In genomic region chr6:43798688-43799444, GRCh38 we compare ENCODE assay signal across 9 cellular contexts. TPM values are rescaled to one million over a fixed set of nuclear protein-coding genes. Genes with fewer than 3 reads are reported as not detected.
DNase-seq lines count a peak whose midpoint lies in the region; ATAC-seq and TF ChIP-seq lines count a peak whose summit lies in the region.
"Had no signal": no experiment of that assay in that cellular context is flagged by ENCODE, and none has a peak within 500 bp of the region (broad histone marks: within the 10 kb centered on the region; RNA-seq: fewer than 3 reads in every experiment).

No MANE protein-coding gene starts in this region.

- H3K4me1 ChIP-seq in GM23248 (ENCODE audit: insufficient read depth) (peaks cover 5% of the 10 kb centered on the region), esophagus (ENCODE audit: control insufficient read depth in 2 of 2, insufficient read depth in 2 of 2, low read length in 1 of 2) (peaks cover 4 to 21% of the 10 kb centered on the region in 2 donors), prostate gland (replicated peaks) (no peaks in the 10 kb centered on the region)
- H3K4me1 ChIP-seq: uterus had no signal

- no peak overlapping the region for H3K9ac ChIP-seq in GM23248

- in situ Hi-C loops in GM23248 (cut with MboI) = no loop called here

- TF ChIP-seq POLR2A in prostate gland (IDR thresholded peaks at IDR 0.05) = peak; percentile 22

- no peaks in the 10 kb centered on the region for H4K20me1 ChIP-seq in GM23248 (ENCODE audit: insufficient read depth)

- ATAC-seq in GM21717 (IDR thresholded peaks at IDR 0.05; ENCODE audit: unreplicated experiment) (no peak), HG03045 (IDR thresholded peaks at IDR 0.05; ENCODE audit: unreplicated experiment) (no peak)

- DNase-seq in CD1c-positive myeloid dendritic cell (ENCODE audit: extremely low spot score) (peak; percentile 61), GM23248 (peak; percentile 87), RKO (ENCODE audit: low spot score) (peak; percentile 75), prostate gland (ENCODE audit: low spot score) (no peak), NCI-H2081 treated with DMSO at 0.1 percent for 48 hours (lab: John Stamatoyannopoulos, UW) (no peak)

- H3K36me3 ChIP-seq in GM23248 (ENCODE audit: low read depth) = no peaks in the 10 kb centered on the region
- no peaks in the 10 kb centered on the region for H3K36me3 ChIP-seq in esophagus (ENCODE audit: control insufficient read depth in 2 of 2, insufficient read depth in 2 of 2, low read length in 1 of 2)
- H3K36me3 ChIP-seq in prostate gland = no peaks in the 10 kb centered on the region
- H3K36me3 ChIP-seq: uterus had no signal

- no peaks in the 10 kb centered on the region for H3K79me2 ChIP-seq in GM23248 (ENCODE audit: insufficient read depth)

- H3K27me3 ChIP-seq in GM23248 (replicated peaks; ENCODE audit: insufficient read depth) (no peaks in the 10 kb centered on the region), esophagus (ENCODE audit: control insufficient read depth in 1 of 2, insufficient read depth in 2 of 2, low read length in 2 of 2) (no peaks in the 10 kb centered on the region), prostate gland (replicated peaks; ENCODE audit: insufficient read depth) (no peaks in the 10 kb centered on the region)
- H3K27me3 ChIP-seq: uterus had no signal

- H2AFZ ChIP-seq in GM23248 = no peak overlapping the region

- H3K9me2 ChIP-seq in GM23248 (ENCODE audit: insufficient read depth) = no peaks in the 10 kb centered on the region

- no peak for TF ChIP-seq CTCF in prostate gland (IDR thresholded peaks at IDR 0.05)

- H3K27ac ChIP-seq in GM23248 (no peak overlapping the region), esophagus (ENCODE audit: low read depth in 2 of 2, low read length in 1 of 2) (peak overlapping the region; percentile 43 to 84), prostate gland (no peak overlapping the region)
- H3K27ac ChIP-seq: uterus had no signal

- peak overlapping the region; percentile 9 for H3K4me2 ChIP-seq in GM23248 (ENCODE audit: unreplicated experiment)

- 61 to 65% methylated on average over 10 of the region's 10 CpGs for WGBS in GM23248 (ENCODE audit: low coverage in 1 of 2, low lambda C conversion rate in 2 of 2, missing lambda C conversion rate in 2 of 2), 2 experiments
- 54 to 60% methylated on average over 10 of the region's 10 CpGs for WGBS in esophagus, 2 donors
- WGBS in prostate gland = 89% methylated on average over 10 of the region's 10 CpGs

- H3F3A ChIP-seq in GM23248 (ENCODE audit: insufficient read depth) = no peaks in the 10 kb centered on the region

- H3K9me3 ChIP-seq in GM23248 (ENCODE audit: low read depth) (no peaks in the 10 kb centered on the region), esophagus (ENCODE audit: control insufficient read depth in 2 of 2, insufficient read depth in 1 of 2, low read depth in 1 of 2, low read length in 1 of 2) (no peaks in the 10 kb centered on the region), prostate gland (no peaks in the 10 kb centered on the region)
- H3K9me3 ChIP-seq: uterus had no signal

- H3K4me3 ChIP-seq in GM23248 (no peak overlapping the region), esophagus (ENCODE audit: low read depth in 1 of 2, low read length in 2 of 2) (peak overlapping the region in 1 of 2 donors; percentile 9), prostate gland (no peak overlapping the region)
- H3K4me3 ChIP-seq: uterus had no signal

- intact Hi-C loops in prostate gland (cut with DNase I) = no loop called here

RNA-seq across cellular contexts. Expression of gene VEGFA, which starts 28.9 kb away (rescaled TPM):
- total RNA-seq in GM23248 (2014; rRNA removed; shearing (Covaris generic)) = 197 and 241 TPM in 2 replicates
- polyA plus RNA-seq in GM23248 (2016; fragmentation: Nextera tagmentation; extraction: Ambion mirVana) (9.3 and 10.7 TPM in 2 replicates), esophagus (100 to 1,000 TPM in 1 of 2 donors, 10 to 100 TPM in 1; 87.8 to 157 TPM)
- total RNA-seq in prostate gland = 100 to 1,000 TPM; 127 to 335 TPM

Comparison
In these comparisons a context has a peak if more than half of its experiments do, and no peak if none do; other contexts are left out.
1. DNase-seq: peak in CD1c-positive myeloid dendritic cell (single experiment), GM23248 (single experiment) and RKO (single experiment); none in prostate gland (single experiment) and NCI-H2081 treated with DMSO at 0.1 percent for 48 hours (single experiment).
2. H3K27ac ChIP-seq: peak in esophagus (2 of 2); none in GM23248 (single experiment) and prostate gland (0 of 2).